In the genomic region with DNA sequence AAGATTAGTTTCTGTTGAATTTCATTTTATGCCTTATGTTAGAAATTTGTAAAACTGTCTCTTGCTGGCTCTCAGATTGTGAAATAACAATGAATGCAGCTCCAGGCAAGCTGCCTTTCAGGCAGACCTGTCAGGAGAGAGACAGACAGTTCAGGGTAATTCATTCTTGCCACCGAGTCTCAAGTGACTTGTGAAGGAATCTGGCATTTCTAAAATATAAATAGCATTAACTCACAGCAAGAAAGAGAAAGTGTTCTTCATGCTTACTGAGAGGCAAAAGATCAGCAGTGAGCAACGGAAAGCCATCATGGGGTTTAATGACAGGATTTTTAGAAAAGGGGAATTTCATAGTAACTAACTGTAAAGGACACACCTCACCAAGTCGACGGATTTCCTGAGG, we compare ENCODE assay signal across 17 cellular contexts.
A peak's percentile ranks its signal among the peaks of the same experiment; 100 is the strongest.
DNase-seq lines count a peak whose midpoint lies in the region; ATAC-seq and TF ChIP-seq lines count a peak whose summit lies in the region.
"Had no signal": no experiment of that assay in that cellular context is flagged by ENCODE, and none has a peak within 500 bp of the region (broad histone marks: within the 10 kb centered on the region; RNA-seq: fewer than 3 reads in every experiment).

No MANE protein-coding gene starts in this region.

- DNase-seq in SK-N-SH (no peak), esophagus muscularis mucosa (ENCODE audit: extremely low spot score) (no peak), nephron progenitor cell (no peak), aorta (no peak), DMS53 (lab: John Stamatoyannopoulos, UW) (no peak), erythroblast (lab: John Stamatoyannopoulos, UW) (no peak), AML-193 (lab: John Stamatoyannopoulos, UW) (no peak)
- DNase-seq: activated CD4-positive, alpha-beta T cell treated with anti-CD3 and anti-CD28 coated beads for 1 hour; foreskin keratinocyte; MM.1S; NCI-H748 treated with DMSO at 0.1 percent for 48 hours; Peyer's patch; thyroid gland had no signal

- H3K36me3 Mint-ChIP-seq in nephron progenitor cell (ENCODE audit: low read depth): no peaks in the 10 kb centered on the region
- H3K36me3 Mint-ChIP-seq: activated naive CD4-positive, alpha-beta T cell treated with anti-CD3 and anti-CD28 coated beads, Interleukin-2, amount 50 U/mL, for 24 hours had no signal

- intact Hi-C loops in esophagus muscularis mucosa (cut with DNase I): no loop called here
- intact Hi-C loops in aorta (cut with DNase I): no loop called here

- 78% methylated on average over 4 of the region's 4 CpGs for WGBS in SK-N-SH (ENCODE audit: low lambda C conversion rate)
- WGBS in esophagus muscularis mucosa: 18% methylated on average over 4 of the region's 4 CpGs
- WGBS in aorta, 2 donors: 3 to 4% methylated on average over 4 of the region's 4 CpGs

- H3K4me3 ChIP-seq in SK-N-SH (ENCODE audit: low read depth in 2 of 2, low read length in 1 of 2): no peak overlapping the region
- H3K4me3 ChIP-seq in esophagus muscularis mucosa: peak overlapping the region; percentile 2 to 5 (median 5)
- peak overlapping the region; percentile 21 to 72 for H3K4me3 ChIP-seq in aorta (ENCODE audit: low read length in 2 of 2)
- H3K4me3 ChIP-seq: Peyer's patch, thyroid gland had no signal

- H3F3A ChIP-seq in SK-N-SH (replicated peaks; ENCODE audit: insufficient read depth): no peaks in the 10 kb centered on the region

- H3K36me3 ChIP-seq in SK-N-SH (replicated peaks in 1 of 2; ENCODE audit: control insufficient read depth in 1 of 2, insufficient read depth in 2 of 2, low read length in 1 of 2): no peaks in the 10 kb centered on the region
- no peaks in the 10 kb centered on the region for H3K36me3 ChIP-seq in esophagus muscularis mucosa
- no peaks in the 10 kb centered on the region for H3K36me3 ChIP-seq in aorta (ENCODE audit: control insufficient read depth in 1 of 2, insufficient read depth in 2 of 2, low read length in 1 of 2)
- H3K36me3 ChIP-seq: Peyer's patch, thyroid gland had no signal

- no peak for TF ChIP-seq RAD21 in SK-N-SH (IDR thresholded peaks at IDR 0.05; ENCODE audit: low read length)

- no peak for TF ChIP-seq EP300 in SK-N-SH (IDR thresholded peaks at IDR 0.05; ENCODE audit: borderline replicate concordance in 1 of 2, low read depth in 1 of 2, low read length in 1 of 2)
- no peak for TF ChIP-seq EP300 in esophagus muscularis mucosa (IDR thresholded peaks at IDR 0.05)

- POLR2A ChIA-PET in SK-N-SH (lab: Yijun Ruan, JAX): no interaction called here

- H3K27me3 Mint-ChIP-seq in nephron progenitor cell (ENCODE audit: low read depth, poor library complexity): peaks cover 3% of the 10 kb centered on the region

- H3K27me3 ChIP-seq in SK-N-SH (ENCODE audit: insufficient read depth) (no peaks in the 10 kb centered on the region), esophagus muscularis mucosa (no peaks in the 10 kb centered on the region), aorta (ENCODE audit: control insufficient read depth in 1 of 2, insufficient read depth in 2 of 2, low read length in 1 of 2) (no peaks in the 10 kb centered on the region)
- H3K27me3 ChIP-seq: foreskin keratinocyte, Peyer's patch, thyroid gland had no signal

- CTCF ChIA-PET in SK-N-SH (lab: Yijun Ruan, JAX): no interaction called here

- peak overlapping the region; percentile 93 for H3K27ac Mint-ChIP-seq in nephron progenitor cell
- H3K27ac Mint-ChIP-seq: activated naive CD4-positive, alpha-beta T cell treated with anti-CD3 and anti-CD28 coated beads, Interleukin-2, amount 50 U/mL, for 24 hours had no signal

- peak overlapping the region; percentile 55 for H3K4me3 Mint-ChIP-seq in nephron progenitor cell
- H3K4me3 Mint-ChIP-seq: activated naive CD4-positive, alpha-beta T cell treated with anti-CD3 and anti-CD28 coated beads, Interleukin-2, amount 50 U/mL, for 24 hours had no signal

- peaks cover 45% of the 10 kb centered on the region for H3K4me1 Mint-ChIP-seq in nephron progenitor cell
- H3K4me1 Mint-ChIP-seq: activated naive CD4-positive, alpha-beta T cell treated with anti-CD3 and anti-CD28 coated beads, Interleukin-2, amount 50 U/mL, for 24 hours had no signal

- no peak overlapping the region for H3K9ac ChIP-seq in SK-N-SH
- H3K9ac ChIP-seq: parathyroid adenoma had no signal

- H3K27ac ChIP-seq in SK-N-SH (ENCODE audit: low read depth in 2 of 2, low read length in 1 of 2): no peak overlapping the region
- H3K27ac ChIP-seq in esophagus muscularis mucosa (replicated peaks in 1 of 4): peak overlapping the region in 2 of 4 donors; percentile 28 to 43
- H3K27ac ChIP-seq in aorta (ENCODE audit: low read depth in 1 of 2, low read length in 2 of 2): no peak overlapping the region
- H3K27ac ChIP-seq: 22Rv1, foreskin keratinocyte, parathyroid adenoma, Peyer's patch, thyroid gland had no signal

- no peaks in the 10 kb centered on the region for H3K9me3 Mint-ChIP-seq in nephron progenitor cell
- H3K9me3 Mint-ChIP-seq: activated naive CD4-positive, alpha-beta T cell treated with anti-CD3 and anti-CD28 coated beads, Interleukin-2, amount 50 U/mL, for 24 hours had no signal

- ATAC-seq in SK-N-SH treated with all-trans-retinoic acid at 6 μM for 48 hours (peak; percentile 35; the same call in 1 of the 3 replicates), aorta (ENCODE audit: low FRiP score) (no peak)
- ATAC-seq: foreskin keratinocyte had no signal

- H4K20me1 ChIP-seq in SK-N-SH (ENCODE audit: insufficient read depth): no peaks in the 10 kb centered on the region

- no peaks in the 10 kb centered on the region for H3K79me2 ChIP-seq in SK-N-SH (ENCODE audit: insufficient read depth)
- H3K79me2 ChIP-seq: parathyroid adenoma had no signal

- peaks cover 0 to 2% of the 10 kb centered on the region in 2 experiments; a peak in 1 of 4 replicates for H3K4me1 ChIP-seq in SK-N-SH (ENCODE audit: control insufficient read depth in 1 of 2, insufficient read depth in 2 of 2, low read depth in 1 of 2, low read length in 1 of 2)
- H3K4me1 ChIP-seq in esophagus muscularis mucosa: peaks cover 10 to 21% (median 20%) of the 10 kb centered on the region in 4 donors
- peaks cover 5 to 6% of the 10 kb centered on the region in 2 donors for H3K4me1 ChIP-seq in aorta (ENCODE audit: control insufficient read depth in 1 of 2, insufficient read depth in 2 of 2, low read length in 2 of 2)
- H3K4me1 ChIP-seq: parathyroid adenoma, Peyer's patch, thyroid gland had no signal

- H3K9me3 ChIP-seq in SK-N-SH: no peaks in the 10 kb centered on the region
- no peaks in the 10 kb centered on the region for H3K9me3 ChIP-seq in esophagus muscularis mucosa
- H3K9me3 ChIP-seq in aorta (ENCODE audit: control insufficient read depth, low read length): no peaks in the 10 kb centered on the region
- H3K9me3 ChIP-seq: Peyer's patch, thyroid gland had no signal

- TF ChIP-seq CTCF in SK-N-SH (IDR thresholded peaks at IDR 0.05): no peak
- TF ChIP-seq CTCF in esophagus muscularis mucosa (IDR thresholded peaks at IDR 0.05): no peak
- TF ChIP-seq CTCF in nephron progenitor cell (IDR thresholded peaks at IDR 0.05): no peak

- no peak overlapping the region for H3K4me2 ChIP-seq in SK-N-SH

- no peaks in the 10 kb centered on the region for H3K9me2 ChIP-seq in SK-N-SH

- TF ChIP-seq POLR2A in esophagus muscularis mucosa (IDR thresholded peaks at IDR 0.05; ENCODE audit: low read depth) (no peak), erythroblast (IDR thresholded peaks at IDR 0.05; ENCODE audit: low read length) (no peak)

- no peak overlapping the region for H2AFZ ChIP-seq in SK-N-SH (ENCODE audit: low read depth)
- H2AFZ ChIP-seq: parathyroid adenoma had no signal

TF ChIP-seq in SK-N-SH treated with all-trans-retinoic acid at 6 μM for 48 hours, 23 proteins besides CTCF, POLR2A, EP300 and RAD21:
- TF ChIP-seq PPARA (CRISPR knock-in tag; IDR thresholded peaks at IDR 0.05; ENCODE audit: borderline replicate concordance): no peak
TF ChIP-seq in SK-N-SH treated with all-trans-retinoic acid at 6 μM for 48 hours: peak in this region for 0.

TF ChIP-seq in SK-N-SH, 30 proteins besides CTCF, POLR2A, EP300 and RAD21 (continues in another document):
- TF ChIP-seq NFIC (IDR thresholded peaks at IDR 0.05; ENCODE audit: borderline replicate concordance) (no peak), FOXM1 (IDR thresholded peaks at IDR 0.05; ENCODE audit: low read depth) (no peak), YY1 (IDR thresholded peaks at IDR 0.05; ENCODE audit: low read depth) (no peak), JUND (IDR thresholded peaks at IDR 0.05) (no peak), EZH2phosphoT487 (IDR thresholded peaks at IDR 0.05; ENCODE audit: borderline replicate concordance, low read depth) (no peak), CHD2 (IDR thresholded peaks at IDR 0.05; ENCODE audit: low read length, partially characterized antibody) (no peak), TEAD4 (IDR thresholded peaks at IDR 0.05; ENCODE audit: borderline replicate concordance, insufficient read depth) (no peak), MEF2A (IDR thresholded peaks at IDR 0.05; ENCODE audit: borderline replicate concordance, low read depth) (no peak), GABPA (IDR thresholded peaks at IDR 0.05; ENCODE audit: low read depth) (no peak), SMC3 (IDR thresholded peaks at IDR 0.05; ENCODE audit: low read depth, low read length) (no peak), FOXJ3 (CRISPR knock-in tag; IDR thresholded peaks at IDR 0.05) (no peak), POLR2AphosphoS5 (IDR thresholded peaks at IDR 0.05; ENCODE audit: low read depth, low read length) (no peak), RCOR1 (IDR thresholded peaks at IDR 0.05; ENCODE audit: low read length) (no peak), NRF1 (IDR thresholded peaks at IDR 0.05; ENCODE audit: low read depth, low read length) (no peak), RXRA (IDR thresholded peaks at IDR 0.05; ENCODE audit: borderline replicate concordance, low read depth) (no peak), USF1 (IDR thresholded peaks at IDR 0.05; ENCODE audit: borderline replicate concordance, low read depth) (no peak)
- TF ChIP-seq, protein P1, sequence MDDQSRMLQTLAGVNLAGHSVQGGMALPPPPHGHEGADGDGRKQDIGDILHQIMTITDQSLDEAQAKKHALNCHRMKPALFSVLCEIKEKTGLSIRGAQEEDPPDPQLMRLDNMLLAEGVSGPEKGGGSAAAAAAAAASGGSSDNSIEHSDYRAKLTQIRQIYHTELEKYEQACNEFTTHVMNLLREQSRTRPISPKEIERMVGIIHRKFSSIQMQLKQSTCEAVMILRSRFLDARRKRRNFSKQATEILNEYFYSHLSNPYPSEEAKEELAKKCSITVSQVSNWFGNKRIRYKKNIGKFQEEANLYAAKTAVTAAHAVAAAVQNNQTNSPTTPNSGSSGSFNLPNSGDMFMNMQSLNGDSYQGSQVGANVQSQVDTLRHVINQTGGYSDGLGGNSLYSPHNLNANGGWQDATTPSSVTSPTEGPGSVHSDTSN (IDR thresholded peaks at IDR 0.05): no peak

Comparison
In these comparisons a context has a peak if more than half of its experiments do, and no peak if none do; other contexts are left out.
1. H3K4me3 ChIP-seq: peak in esophagus muscularis mucosa (4 of 4) and aorta (2 of 2); none in SK-N-SH (0 of 2).